Comparison of ENCODE assay signal across 8 cellular contexts in the genomic region with DNA sequence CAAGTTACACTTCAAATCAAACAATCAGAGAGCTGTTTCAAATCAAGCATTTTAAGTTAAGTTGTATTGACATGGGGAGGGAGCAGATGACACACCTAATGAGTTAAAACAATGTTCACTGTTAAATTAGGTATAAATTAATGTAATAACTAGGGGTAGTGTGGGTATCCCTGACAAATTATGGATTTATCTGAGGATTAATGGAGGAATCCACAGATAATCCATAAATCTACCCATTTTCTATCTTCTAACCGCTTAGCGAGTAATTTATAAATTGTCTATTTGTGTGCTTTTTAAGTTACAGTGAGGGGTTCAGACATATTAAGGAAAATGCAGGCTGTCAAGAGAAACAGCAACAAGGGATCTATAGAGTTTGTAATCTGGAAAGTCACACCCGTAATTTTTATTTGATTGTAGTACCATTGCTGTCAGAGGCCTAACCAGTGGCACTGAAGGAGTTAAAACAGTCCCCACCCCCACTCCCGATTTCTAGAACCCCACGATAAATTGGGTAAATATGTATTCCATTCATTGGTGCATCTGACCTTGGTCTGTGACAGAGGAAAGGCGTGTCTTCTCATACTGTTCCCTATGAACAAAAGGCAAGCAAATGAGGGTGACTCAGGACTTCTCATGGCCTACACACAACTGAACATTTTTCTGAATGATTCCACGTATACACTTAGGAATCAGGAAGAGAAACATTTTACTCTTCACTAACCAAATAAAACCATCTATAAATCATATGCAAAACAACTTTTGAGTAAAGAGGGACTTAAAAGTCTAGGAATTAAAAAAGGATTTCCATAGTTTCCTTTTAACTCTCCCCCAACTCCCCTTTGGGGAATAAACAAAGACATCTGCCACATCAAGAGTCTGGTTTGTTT. TPM values are rescaled to one million over a fixed set of nuclear protein-coding genes. Genes with fewer than 3 reads are reported as not detected.
DNase-seq lines count a peak whose midpoint lies in the region; ATAC-seq and TF ChIP-seq lines count a peak whose summit lies in the region.

No MANE protein-coding gene starts in this region.

- H3K27me3 Mint-ChIP-seq in stimulated activated memory B cell treated with anti-CD40 and anti-IgM and Interleukin-4, amounts not matched to agents 10 μg/mL and 1 μg/mL and 100 μg/mL, for 72 hours = no peaks in the 10 kb centered on the region

- peak; percentile 17 to 72 (median 69) for TF ChIP-seq POLR2A in body of pancreas (IDR thresholded peaks at IDR 0.05)

- peak; percentile 61 for DNase-seq in DMS 273 treated with DMSO at 0.1 percent for 48 hours (lab: John Stamatoyannopoulos, UW)
- peak; percentile 96 for DNase-seq in OCI-M1 (lab: John Stamatoyannopoulos, UW)
- DNase-seq in body of pancreas = peak; percentile 52 to 85 (median 68)
- DNase-seq in kidney glomerular epithelial cell (lab: John Stamatoyannopoulos, UW) = peak; percentile 98
- DNase-seq in effector CD4-positive, alpha-beta T cell = no peak

- H3K4me3 ChIP-seq in HUES6 (ENCODE audit: low read depth, low read length) (peak overlapping the region; percentile 22; the same call in 1 of the 2 replicates), body of pancreas (no peak overlapping the region)

- H3K27ac ChIP-seq in HUES6 (ENCODE audit: low read depth, low read length) (peak overlapping the region; percentile 81), body of pancreas (peak overlapping the region; percentile 95 to 100 (median 100))

- TF ChIP-seq CTCF in body of pancreas (IDR thresholded peaks at IDR 0.05) = no peak

- ATAC-seq in body of pancreas (peak; percentile 47), HG03571 (IDR thresholded peaks at IDR 0.05; ENCODE audit: unreplicated experiment) (no peak)
- no peak for ATAC-seq in stimulated activated memory B cell treated with anti-CD40 and anti-IgM and Interleukin-4, amounts not matched to agents 10 μg/mL and 1 μg/mL and 100 μg/mL, for 72 hours

- intact Hi-C loops in body of pancreas (cut with DNase I) = no loop called here

- H3K36me3 ChIP-seq in HUES6 (ENCODE audit: control insufficient read depth, insufficient read depth, low read length) = peaks cover 28% of the 10 kb centered on the region
- peaks cover 3 to 4% of the 10 kb centered on the region in 2 donors for H3K36me3 ChIP-seq in body of pancreas (replicated peaks in 1 of 2; ENCODE audit: insufficient read depth in 1 of 2, low read depth in 2 of 2)

- H3K4me3 Mint-ChIP-seq in stimulated activated memory B cell treated with anti-CD40 and anti-IgM and Interleukin-4, amounts not matched to agents 10 μg/mL and 1 μg/mL and 100 μg/mL, for 72 hours = peak overlapping the region; percentile 66

- peak overlapping the region; percentile 25 for H3K9ac ChIP-seq in HUES6 (ENCODE audit: low read length)

- H3K4me1 Mint-ChIP-seq in stimulated activated memory B cell treated with anti-CD40 and anti-IgM and Interleukin-4, amounts not matched to agents 10 μg/mL and 1 μg/mL and 100 μg/mL, for 72 hours = peaks cover 81% of the 10 kb centered on the region

- H3K36me3 Mint-ChIP-seq in stimulated activated memory B cell treated with anti-CD40 and anti-IgM and Interleukin-4, amounts not matched to agents 10 μg/mL and 1 μg/mL and 100 μg/mL, for 72 hours = peaks cover 45% of the 10 kb centered on the region

- WGBS in body of pancreas, 2 donors = 19 to 27% methylated on average over 7 of the region's 7 CpGs

- H3K4me1 ChIP-seq in HUES6 (ENCODE audit: control insufficient read depth, insufficient read depth, low read length) (peaks cover 66% of the 10 kb centered on the region), body of pancreas (peaks cover 55% of the 10 kb centered on the region)

- H3K9me3 ChIP-seq in HUES6 (ENCODE audit: control insufficient read depth, insufficient read depth, low read depth, low read length) (no peaks in the 10 kb centered on the region), body of pancreas (no peaks in the 10 kb centered on the region)

- H3K9me3 Mint-ChIP-seq in stimulated activated memory B cell treated with anti-CD40 and anti-IgM and Interleukin-4, amounts not matched to agents 10 μg/mL and 1 μg/mL and 100 μg/mL, for 72 hours = no peaks in the 10 kb centered on the region

- H3K27me3 ChIP-seq in HUES6 (ENCODE audit: control insufficient read depth, insufficient read depth, low read length) = no peaks in the 10 kb centered on the region
- no peaks in the 10 kb centered on the region for H3K27me3 ChIP-seq in body of pancreas

- H3K27ac Mint-ChIP-seq in stimulated activated memory B cell treated with anti-CD40 and anti-IgM and Interleukin-4, amounts not matched to agents 10 μg/mL and 1 μg/mL and 100 μg/mL, for 72 hours = peak overlapping the region; percentile 86

RNA-seq across cellular contexts. Expression of gene IRF2BP2, which starts 7.4 kb away (rescaled TPM):
- total RNA-seq in body of pancreas = 10 to 100 TPM; 82.7 to 83.3 TPM
